ENCODE assay signal across 11 cellular contexts in the genomic region with DNA sequence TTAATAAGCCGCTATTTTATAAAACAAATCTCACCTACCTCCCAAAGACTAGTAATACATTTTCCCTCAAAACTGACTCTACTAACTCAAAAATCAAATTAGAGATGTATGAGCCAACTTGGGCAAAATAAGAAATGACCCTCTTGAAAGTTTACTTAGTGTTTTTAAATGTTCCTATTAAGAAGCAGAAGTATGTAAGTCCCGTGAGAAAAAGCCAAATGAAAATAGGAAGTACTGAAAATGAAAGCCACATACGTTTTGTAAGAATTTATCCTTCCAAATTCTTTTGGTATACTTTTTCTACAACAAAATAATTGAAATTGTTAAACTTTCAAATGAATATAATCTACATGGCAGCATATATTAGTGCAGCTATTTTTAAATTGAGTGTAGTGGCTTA.
DNase-seq lines count a peak whose midpoint lies in the region; ATAC-seq and TF ChIP-seq lines count a peak whose summit lies in the region.
"Had no signal": no experiment of that assay in that cellular context is flagged by ENCODE, and none has a peak within 500 bp of the region (broad histone marks: within the 10 kb centered on the region; RNA-seq: fewer than 3 reads in every experiment).

No MANE protein-coding gene starts in this region.

- H3K27me3 ChIP-seq in esophagus squamous epithelium = no peaks in the 10 kb centered on the region

- peaks cover 86% of the 10 kb centered on the region for H3K4me1 Mint-ChIP-seq in stimulated activated naive CD8-positive, alpha-beta T cell treated with anti-CD3 and anti-CD28 coated beads, Interleukin-15, Interleukin-2, amounts not matched to agents 100 ng/mL and 50 ng/mL, for 24 hours (ENCODE audit: low read depth)

- no peaks in the 10 kb centered on the region for H3K27me3 Mint-ChIP-seq in stimulated activated naive CD8-positive, alpha-beta T cell treated with anti-CD3 and anti-CD28 coated beads, Interleukin-15, Interleukin-2, amounts not matched to agents 100 ng/mL and 50 ng/mL, for 24 hours

- ATAC-seq in stimulated activated naive CD8-positive, alpha-beta T cell treated with anti-CD3 and anti-CD28 coated beads, Interleukin-15, Interleukin-2, amounts not matched to agents 100 U/mL and 50 U/mL, for 24 hours = no peak
- ATAC-seq in HG03159 (IDR thresholded peaks at IDR 0.05; ENCODE audit: unreplicated experiment) = no peak

- H3K9me3 ChIP-seq in esophagus squamous epithelium = no peaks in the 10 kb centered on the region

- no peak for TF ChIP-seq CTCF in esophagus squamous epithelium (IDR thresholded peaks at IDR 0.05)

- intact Hi-C loops in esophagus squamous epithelium (cut with DNase I) = no loop called here

- H3K4me3 ChIP-seq in esophagus squamous epithelium = peak overlapping the region in 1 of 4 donors; percentile 15

- peaks cover 0 to 8% (median 3%) of the 10 kb centered on the region in 3 donors for H3K4me1 ChIP-seq in esophagus squamous epithelium

- no peak for TF ChIP-seq POLR2A in esophagus squamous epithelium (IDR thresholded peaks at IDR 0.05)

- peak overlapping the region; percentile 98 for H3K27ac Mint-ChIP-seq in stimulated activated naive CD8-positive, alpha-beta T cell treated with anti-CD3 and anti-CD28 coated beads, Interleukin-15, Interleukin-2, amounts not matched to agents 100 ng/mL and 50 ng/mL, for 24 hours
- H3K27ac Mint-ChIP-seq: brain had no signal

- H3K36me3 Mint-ChIP-seq in stimulated activated naive CD8-positive, alpha-beta T cell treated with anti-CD3 and anti-CD28 coated beads, Interleukin-15, Interleukin-2, amounts not matched to agents 100 ng/mL and 50 ng/mL, for 24 hours (ENCODE audit: low read depth) = no peaks in the 10 kb centered on the region
- H3K36me3 Mint-ChIP-seq: brain had no signal

- WGBS in esophagus squamous epithelium, 2 donors = 51 to 53% methylated on average over 3 of the region's 3 CpGs

- DNase-seq in stimulated activated naive CD8-positive, alpha-beta T cell treated with anti-CD3 and anti-CD28 coated beads, Interleukin-15, Interleukin-2, amounts not matched to agents 100 U/mL and 50 U/mL, for 24 hours = no peak
- DNase-seq in SKM-1 treated with dmso at 0.1 percent for 144 hours (lab: John Stamatoyannopoulos, UW; ENCODE audit: unreplicated experiment) = peak; percentile 83
- DNase-seq in esophagus squamous epithelium (lab: John Stamatoyannopoulos, UW) = no peak
- DNase-seq in inferior parietal cortex (ENCODE audit: extremely low spot score) = no peak
- DNase-seq in hepatic stellate cell (ENCODE audit: low spot score) = no peak
- DNase-seq in stimulated activated CD8-positive, alpha-beta memory T cell treated with anti-CD3 and anti-CD28 coated beads, Interleukin-4, amount 100 ng/mL, for 48 hours = no peak
- DNase-seq: C1 segment of cervical spinal cord, nucleus accumbens had no signal

- no peaks in the 10 kb centered on the region for H3K36me3 ChIP-seq in esophagus squamous epithelium

- H3K27ac ChIP-seq in esophagus squamous epithelium = peak overlapping the region in 3 of 4 donors; percentile 44 to 63 (median 44)

- H3K9me3 Mint-ChIP-seq in stimulated activated naive CD8-positive, alpha-beta T cell treated with anti-CD3 and anti-CD28 coated beads, Interleukin-15, Interleukin-2, amounts not matched to agents 100 ng/mL and 50 ng/mL, for 24 hours = no peaks in the 10 kb centered on the region
- H3K9me3 Mint-ChIP-seq: brain had no signal

- peak overlapping the region; percentile 87 for H3K4me3 Mint-ChIP-seq in stimulated activated naive CD8-positive, alpha-beta T cell treated with anti-CD3 and anti-CD28 coated beads, Interleukin-15, Interleukin-2, amounts not matched to agents 100 ng/mL and 50 ng/mL, for 24 hours
- H3K4me3 Mint-ChIP-seq: brain had no signal
